Comparison of ENCODE assay signal across 10 cellular contexts in the genomic region with DNA sequence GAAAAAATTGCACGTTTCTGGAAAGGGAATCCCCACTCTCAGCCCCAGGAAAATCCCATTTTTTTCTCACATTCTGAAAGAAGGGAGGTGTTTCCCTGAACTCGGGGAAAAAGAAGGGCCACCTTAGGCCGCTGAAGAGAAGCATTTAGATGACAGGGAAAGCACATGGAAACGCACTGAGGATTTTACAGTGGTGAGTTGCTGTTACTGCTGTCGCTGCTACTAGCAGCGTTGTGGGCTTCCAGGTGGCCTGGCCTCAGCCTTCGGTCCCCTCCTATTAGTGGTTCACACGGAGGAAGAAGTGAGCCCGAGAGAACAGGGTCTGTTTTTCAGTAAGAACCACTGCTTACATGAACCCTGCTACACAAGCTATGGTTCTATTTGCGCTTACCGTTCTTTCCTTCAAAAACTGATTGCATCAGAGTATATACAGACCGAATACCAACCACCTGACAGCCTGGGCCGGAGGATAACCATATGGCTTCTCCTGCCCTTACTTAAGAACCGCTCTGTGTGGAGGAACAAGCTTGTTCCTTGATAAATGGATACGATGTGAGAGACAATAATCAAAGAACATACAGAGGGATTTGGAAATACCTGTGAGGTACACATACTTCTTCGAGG. TPM values are rescaled to one million over a fixed set of nuclear protein-coding genes. Genes with fewer than 3 reads are reported as not detected.
DNase-seq lines count a peak whose midpoint lies in the region; ATAC-seq and FAIRE-seq lines count a peak whose summit lies in the region.
"Had no signal": no experiment of that assay in that cellular context is flagged by ENCODE, and none has a peak within 500 bp of the region (broad histone marks: within the 10 kb centered on the region; RNA-seq: fewer than 3 reads in every experiment).

No MANE protein-coding gene starts in this region.

- H3K79me2 ChIP-seq in Karpas-422 (ENCODE audit: low read length) = no peaks in the 10 kb centered on the region

- H3K9me2 ChIP-seq in Karpas-422 (replicated peaks; ENCODE audit: insufficient read depth, low read length) = no peaks in the 10 kb centered on the region

- H3K4me3 Mint-ChIP-seq in activated naive CD4-positive, alpha-beta T cell treated with anti-CD3 and anti-CD28 coated beads for 36 hours = no peak overlapping the region
- H3K4me3 Mint-ChIP-seq in activated T-helper 17 cell treated with anti-CD3 and anti-CD28 coated beads, Interleukin-2, amount 50 U/mL, for 72 hours = peak overlapping the region; percentile 87

- H3K36me3 ChIP-seq in stomach smooth muscle (ENCODE audit: control insufficient read depth in 2 of 2, insufficient read depth in 2 of 2, low read length in 2 of 2) (no peaks in the 10 kb centered on the region), Karpas-422 (ENCODE audit: insufficient read depth, low read length) (no peaks in the 10 kb centered on the region)

- no peaks in the 10 kb centered on the region for H3K36me3 Mint-ChIP-seq in activated naive CD4-positive, alpha-beta T cell treated with anti-CD3 and anti-CD28 coated beads for 36 hours (ENCODE audit: low read depth)
- no peaks in the 10 kb centered on the region for H3K36me3 Mint-ChIP-seq in activated T-helper 17 cell treated with anti-CD3 and anti-CD28 coated beads, Interleukin-2, amount 50 U/mL, for 72 hours (ENCODE audit: low read depth)

- peaks cover 38% of the 10 kb centered on the region for H3K27me3 Mint-ChIP-seq in activated naive CD4-positive, alpha-beta T cell treated with anti-CD3 and anti-CD28 coated beads for 36 hours (ENCODE audit: low read depth)
- H3K27me3 Mint-ChIP-seq in activated T-helper 17 cell treated with anti-CD3 and anti-CD28 coated beads, Interleukin-2, amount 50 U/mL, for 72 hours = peaks cover 27% of the 10 kb centered on the region

- H3K9me3 Mint-ChIP-seq in activated naive CD4-positive, alpha-beta T cell treated with anti-CD3 and anti-CD28 coated beads for 36 hours = peaks cover 4% of the 10 kb centered on the region
- H3K9me3 Mint-ChIP-seq in activated T-helper 17 cell treated with anti-CD3 and anti-CD28 coated beads, Interleukin-2, amount 50 U/mL, for 72 hours = no peaks in the 10 kb centered on the region

- peak; percentile 57 for ATAC-seq in activated T-helper 17 cell treated with anti-CD3 and anti-CD28 coated beads, Interleukin-2, amount 50 U/mL, for 72 hours (replicated peaks)

- H3K4me2 ChIP-seq in Karpas-422 (ENCODE audit: low read depth, low read length, poor library complexity, severe bottlenecking) = no peak overlapping the region

- no peak overlapping the region for H2AFZ ChIP-seq in Karpas-422 (ENCODE audit: low read length)

- no peak for FAIRE-seq in frontal cortex (lab: Jason Lieb, UNC)

- no peak overlapping the region for H3K27ac Mint-ChIP-seq in activated naive CD4-positive, alpha-beta T cell treated with anti-CD3 and anti-CD28 coated beads for 36 hours
- no peak overlapping the region for H3K27ac Mint-ChIP-seq in activated T-helper 17 cell treated with anti-CD3 and anti-CD28 coated beads, Interleukin-2, amount 50 U/mL, for 72 hours

- H3K9me3 ChIP-seq in stomach smooth muscle (ENCODE audit: control insufficient read depth in 2 of 2, low read length in 2 of 2) (no peaks in the 10 kb centered on the region), Karpas-422 (ENCODE audit: low read length) (no peaks in the 10 kb centered on the region; the same call in 1 of the 2 replicates)

- H3K9ac ChIP-seq in stomach smooth muscle (ENCODE audit: low read length in 2 of 2) (peak overlapping the region; percentile 67 to 72), Karpas-422 (ENCODE audit: low read length) (no peak overlapping the region)

- intact Hi-C loops in activated naive CD4-positive, alpha-beta T cell treated with anti-CD3 and anti-CD28 coated beads for 36 hours (cut with micrococcal nuclease) = no loop called here

- H4K20me1 ChIP-seq in Karpas-422 (ENCODE audit: insufficient read depth, low read depth, low read length) = no peaks in the 10 kb centered on the region

- CTCF ChIA-PET in activated naive CD4-positive, alpha-beta T cell treated with anti-CD3 and anti-CD28 coated beads for 36 hours (lab: Charles Lee) = no interaction called here

- H3K4me3 ChIP-seq in stomach smooth muscle (ENCODE audit: low read length in 2 of 2) (peak overlapping the region; percentile 56 to 78), Karpas-422 (ENCODE audit: low read length) (no peak overlapping the region)

- H3K27ac ChIP-seq in stomach smooth muscle (ENCODE audit: low read length) = peak overlapping the region; percentile 53
- no peak overlapping the region for H3K27ac ChIP-seq in Karpas-422 (ENCODE audit: low read length)

- H3K4me1 Mint-ChIP-seq in activated naive CD4-positive, alpha-beta T cell treated with anti-CD3 and anti-CD28 coated beads for 36 hours (ENCODE audit: low read depth) = peaks cover 6% of the 10 kb centered on the region
- H3K4me1 Mint-ChIP-seq in activated T-helper 17 cell treated with anti-CD3 and anti-CD28 coated beads, Interleukin-2, amount 50 U/mL, for 72 hours = peaks cover 6% of the 10 kb centered on the region

- H3K27me3 ChIP-seq in stomach smooth muscle (ENCODE audit: control insufficient read depth in 1 of 2, insufficient read depth in 2 of 2, low read length in 2 of 2) = no peaks in the 10 kb centered on the region
- H3K27me3 ChIP-seq in Karpas-422 (ENCODE audit: low read length) = no peaks in the 10 kb centered on the region

- H3K4me1 ChIP-seq in stomach smooth muscle (ENCODE audit: control insufficient read depth, insufficient read depth, low read length) (peaks cover 4% of the 10 kb centered on the region), Karpas-422 (ENCODE audit: low read length) (no peaks in the 10 kb centered on the region)

- DNase-seq in activated naive CD4-positive, alpha-beta T cell treated with Interleukin-2 at 50 U/mL for 16 hours = peak; percentile 3
- no peak for DNase-seq in activated naive CD4-positive, alpha-beta T cell treated with anti-CD3 and anti-CD28 coated beads for 36 hours
- DNase-seq in iPS-NIHi11 (ENCODE audit: low spot score) (peak; percentile 20), Karpas-422 (no peak), frontal cortex (ENCODE audit: low spot score in 2 of 2) (no peak)
- no peak for DNase-seq in activated CD4-positive, alpha-beta T cell treated with anti-CD3 and anti-CD28 coated beads, Interleukin-2, amount 50 U/mL, for 4 hours
- DNase-seq: DND-41 had no signal

RNA-seq across cellular contexts. Expression of a gene that starts 1.0 kb away (rescaled TPM):
- not detected for total RNA-seq in activated naive CD4-positive, alpha-beta T cell treated with anti-CD3 and anti-CD28 coated beads for 36 hours
- under 1 TPM; 0.04 to 0.48 TPM for total RNA-seq in activated T-helper 17 cell treated with anti-CD3 and anti-CD28 coated beads, Interleukin-2, amount 50 U/mL, for 72 hours
- not detected in 2 replicates for total RNA-seq in Karpas-422 (2014; rRNA removed; shearing (Covaris generic); ENCODE audit: low replicate concordance)
- total RNA-seq in frontal cortex = 28.1 TPM
- total RNA-seq: T-helper 1 cell treated with Interleukin-12 subunit alpha and Interleukin-12 subunit beta and Interleukin-4 antibody, amounts not matched to agents 30 ng/mL and 1 ng/mL, for 36 hours had no signal

RNA-seq across cellular contexts. Expression of a gene that starts 42.6 kb away (rescaled TPM):
- not detected for total RNA-seq in activated naive CD4-positive, alpha-beta T cell treated with anti-CD3 and anti-CD28 coated beads for 36 hours
- total RNA-seq in activated T-helper 17 cell treated with anti-CD3 and anti-CD28 coated beads, Interleukin-2, amount 50 U/mL, for 72 hours = 10 to 100 TPM in 1 of 2 donors, 1 to 10 TPM in 1; 9.4 to 13.9 TPM
- total RNA-seq in Karpas-422 (2014; rRNA removed; shearing (Covaris generic); ENCODE audit: low replicate concordance) = not detected in 2 replicates
- 30.6 TPM for total RNA-seq in frontal cortex

Comparison
In these comparisons a context has a peak if more than half of its experiments do, and no peak if none do; other contexts are left out.
1. DNase-seq: peak in activated naive CD4-positive, alpha-beta T cell treated with Interleukin-2 at 50 U/mL for 16 hours (single experiment) and iPS-NIHi11 (single experiment); none in activated naive CD4-positive, alpha-beta T cell treated with anti-CD3 and anti-CD28 coated beads for 36 hours (single experiment), Karpas-422 (single experiment), frontal cortex (0 of 2) and activated CD4-positive, alpha-beta T cell treated with anti-CD3 and anti-CD28 coated beads, Interleukin-2, amount 50 U/mL, for 4 hours (0 of 2).
2. RNA of a gene that starts 1.0 kb away (total RNA-seq): 28.1 TPM in frontal cortex (single experiment); 0.04 to 0.48 TPM in activated T-helper 17 cell treated with anti-CD3 and anti-CD28 coated beads, Interleukin-2, amount 50 U/mL, for 72 hours, not detected in activated naive CD4-positive, alpha-beta T cell treated with anti-CD3 and anti-CD28 coated beads for 36 hours and not detected in Karpas-422; every median in the first group is over 10 times any median in the second.
3. RNA of a gene that starts 42.6 kb away (total RNA-seq): 30.6 TPM in frontal cortex (single experiment) and 9.4 to 13.9 TPM in activated T-helper 17 cell treated with anti-CD3 and anti-CD28 coated beads, Interleukin-2, amount 50 U/mL, for 72 hours; not detected in activated naive CD4-positive, alpha-beta T cell treated with anti-CD3 and anti-CD28 coated beads for 36 hours and not detected in Karpas-422; every median in the first group is over 4 times any median in the second.